1 cellular context compared by ENCODE assay signal in genomic region chr12:53004582-53004981, GRCh38.
TF ChIP-seq lines count a peak whose summit lies in the region.

No MANE protein-coding gene starts in this region.

TF ChIP-seq in GM12878, 131 proteins besides CTCF, POLR2A, EP300 and RAD21:
- TF ChIP-seq NBN (IDR thresholded peaks at IDR 0.05) (no peak), CBX3 (IDR thresholded peaks at IDR 0.05; ENCODE audit: borderline replicate concordance, low read depth) (no peak), NRF1 (conservative IDR thresholded peaks at IDR 0.05; ENCODE audit: low read depth, low read length) (no peak), SRF (IDR thresholded peaks at IDR 0.05; ENCODE audit: low read depth in 2 of 2, low read length in 2 of 2) (no peak), IRF4 (IDR thresholded peaks at IDR 0.05; ENCODE audit: low read depth, low read length) (no peak), TBL1XR1 (IDR thresholded peaks at IDR 0.05; ENCODE audit: low read depth, low read length) (no peak), CBX5 (IDR thresholded peaks at IDR 0.05; ENCODE audit: low read depth) (no peak), HDAC6 (IDR thresholded peaks at IDR 0.05; ENCODE audit: unreplicated experiment) (no peak), TARDBP (IDR thresholded peaks at IDR 0.05; ENCODE audit: borderline replicate concordance) (no peak)
